Comparison of ENCODE assay signal across 19 cellular contexts in the genomic region with DNA sequence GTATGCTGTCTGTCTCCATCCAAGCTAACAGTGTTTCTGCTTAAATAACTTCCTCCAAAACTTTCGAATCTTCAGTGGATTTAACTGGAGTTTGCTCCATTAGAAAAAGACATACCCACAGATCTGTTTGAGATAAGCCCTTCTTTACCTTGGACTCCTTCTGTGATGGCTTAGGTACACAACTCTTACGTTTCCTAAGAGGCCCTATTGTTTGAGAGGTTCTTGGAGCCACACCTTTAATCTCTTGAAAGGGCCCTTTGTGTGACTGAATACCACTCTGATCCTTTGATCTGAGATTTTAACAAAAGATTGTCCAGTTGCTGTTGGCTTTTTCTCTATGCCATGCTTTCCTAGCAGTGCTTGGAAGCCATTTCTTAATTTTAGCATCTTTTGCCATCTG.
"Had no signal": no experiment of that assay in that cellular context is flagged by ENCODE, and none has a peak within 500 bp of the region (broad histone marks: within the 10 kb centered on the region; RNA-seq: fewer than 3 reads in every experiment).

No MANE protein-coding gene starts in this region.

- H3K36me3 ChIP-seq: cardiac muscle cell, heart right ventricle, lower lobe of right lung had no signal

- H3K9me3 Mint-ChIP-seq: activated B cell treated with CpG ODN at 0.5 μM for 24 hours; activated naive CD8-positive, alpha-beta T cell treated with anti-CD3 and anti-CD28 coated beads, Interleukin-2, amount 10 ng/mL, durations not matched to agents 7 days and 5 days; natural killer cell had no signal

- H3K4me3 ChIP-seq: cardiac muscle cell, heart right ventricle, lower lobe of right lung had no signal

- H3K9me3 ChIP-seq: heart right ventricle, lower lobe of right lung had no signal

- H3K4me1 Mint-ChIP-seq: activated CD4-positive, alpha-beta T cell treated with anti-CD3 and anti-CD28 coated beads for 36 hours; activated naive CD8-positive, alpha-beta T cell treated with anti-CD3 and anti-CD28 coated beads, Interleukin-2, amount 10 ng/mL, durations not matched to agents 7 days and 5 days; T-helper 17 cell had no signal

- FAIRE-seq: endometrium, keratinocyte had no signal

- H3K36me3 Mint-ChIP-seq: activated naive CD8-positive, alpha-beta T cell treated with anti-CD3 and anti-CD28 coated beads, Interleukin-2, amount 10 ng/mL, durations not matched to agents 7 days and 5 days; natural killer cell had no signal

- H3K27me3 ChIP-seq: cardiac muscle cell had no signal

- H3K4me1 ChIP-seq: lower lobe of right lung had no signal

- ATAC-seq: activated CD4-positive, alpha-beta T cell treated with anti-CD3 and anti-CD28 coated beads for 36 hours; heart right ventricle; lower lobe of right lung; natural killer cell; T-helper 17 cell had no signal

- H3K27me3 Mint-ChIP-seq: activated B cell treated with CpG ODN at 0.5 μM for 24 hours; activated CD4-positive, alpha-beta T cell treated with anti-CD3 and anti-CD28 coated beads for 36 hours; activated naive CD8-positive, alpha-beta T cell treated with anti-CD3 and anti-CD28 coated beads, Interleukin-2, amount 10 ng/mL, durations not matched to agents 7 days and 5 days; progenitor cell of endocrine pancreas; T-helper 17 cell had no signal

- H3K27ac ChIP-seq: cardiac muscle cell, heart right ventricle, lower lobe of right lung had no signal

- DNase-seq: activated B cell treated with CpG ODN at 0.5 μM for 24 hours; activated CD4-positive, alpha-beta T cell treated with anti-CD3 and anti-CD28 coated beads for 36 hours; activated CD4-positive, alpha-beta T cell treated with anti-CD3 and anti-CD28 coated beads, Interleukin-2, amount 50 U/mL, for 48 hours; activated naive CD4-positive, alpha-beta T cell treated with Interleukin-2 at 50 U/mL for 16 hours; activated naive CD8-positive, alpha-beta T cell treated with anti-CD3 and anti-CD28 coated beads, Interleukin-2, amount 10 ng/mL, durations not matched to agents 7 days and 5 days; activated T-cell treated with anti-CD3 and anti-CD28 coated beads, Interleukin-2, amount 50 U/mL, for 48 hours; amygdala; cortex of kidney; heart right ventricle; lower lobe of right lung; natural killer cell; retina; stimulated activated CD4-positive, alpha-beta T cell treated with anti-CD3 and anti-CD28 coated beads, Interleukin-4, amount 100 ng/mL, for 1 hour; stimulated activated naive CD4-positive, alpha-beta T cell; T-helper 17 cell had no signal

- H3K27ac Mint-ChIP-seq: activated B cell treated with CpG ODN at 0.5 μM for 24 hours; activated CD4-positive, alpha-beta T cell treated with anti-CD3 and anti-CD28 coated beads for 36 hours; activated naive CD8-positive, alpha-beta T cell treated with anti-CD3 and anti-CD28 coated beads, Interleukin-2, amount 10 ng/mL, durations not matched to agents 7 days and 5 days; natural killer cell; progenitor cell of endocrine pancreas; T-helper 17 cell had no signal

- H3K4me3 Mint-ChIP-seq: activated B cell treated with CpG ODN at 0.5 μM for 24 hours; activated CD4-positive, alpha-beta T cell treated with anti-CD3 and anti-CD28 coated beads for 36 hours; activated naive CD8-positive, alpha-beta T cell treated with anti-CD3 and anti-CD28 coated beads, Interleukin-2, amount 10 ng/mL, durations not matched to agents 7 days and 5 days; natural killer cell; T-helper 17 cell had no signal
